ENCODE assay signal across 1 cellular context in genomic region chr16:81505011-81505660, GRCh38.
TF ChIP-seq lines count a peak whose summit lies in the region.

No MANE protein-coding gene starts in this region.

TF ChIP-seq in H1, 55 proteins besides CTCF, POLR2A, EP300 and RAD21:
- no peak for TF ChIP-seq SAP30 (IDR thresholded peaks at IDR 0.05; ENCODE audit: insufficient read depth, insufficient replicate concordance, low read length)
- TF ChIP-seq CEBPB (IDR thresholded peaks at IDR 0.05; ENCODE audit: low read depth, low read length) = no peak
- no peak for TF ChIP-seq JUND (IDR thresholded peaks at IDR 0.05; ENCODE audit: low read length)
- TF ChIP-seq, protein P1, sequence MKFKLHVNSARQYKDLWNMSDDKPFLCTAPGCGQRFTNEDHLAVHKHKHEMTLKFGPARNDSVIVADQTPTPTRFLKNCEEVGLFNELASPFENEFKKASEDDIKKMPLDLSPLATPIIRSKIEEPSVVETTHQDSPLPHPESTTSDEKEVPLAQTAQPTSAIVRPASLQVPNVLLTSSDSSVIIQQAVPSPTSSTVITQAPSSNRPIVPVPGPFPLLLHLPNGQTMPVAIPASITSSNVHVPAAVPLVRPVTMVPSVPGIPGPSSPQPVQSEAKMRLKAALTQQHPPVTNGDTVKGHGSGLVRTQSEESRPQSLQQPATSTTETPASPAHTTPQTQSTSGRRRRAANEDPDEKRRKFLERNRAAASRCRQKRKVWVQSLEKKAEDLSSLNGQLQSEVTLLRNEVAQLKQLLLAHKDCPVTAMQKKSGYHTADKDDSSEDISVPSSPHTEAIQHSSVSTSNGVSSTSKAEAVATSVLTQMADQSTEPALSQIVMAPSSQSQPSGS (IDR thresholded peaks at IDR 0.05; ENCODE audit: low read length) = no peak
- no peak for TF ChIP-seq EZH2 (IDR thresholded peaks at IDR 0.05; ENCODE audit: low read depth, low read length, severe bottlenecking)
- TF ChIP-seq CREB1 (IDR thresholded peaks at IDR 0.05) = no peak
- TF ChIP-seq MAX (IDR thresholded peaks at IDR 0.05) = 0 out of 2 replicates have a peak, but pooled peaks have one; percentile 17
TF ChIP-seq in H1: peak in this region for 1.
